Comparison of ENCODE assay signal across 8 cellular contexts in genomic region chr1:89763649-89763986, GRCh38. TPM values are rescaled to one million over a fixed set of nuclear protein-coding genes. Genes with fewer than 3 reads are reported as not detected.
A peak's percentile ranks its signal among the peaks of the same experiment; 100 is the strongest.
DNase-seq lines count a peak whose midpoint lies in the region; ATAC-seq and TF ChIP-seq lines count a peak whose summit lies in the region.

No MANE protein-coding gene starts in this region.

- peaks cover 3 to 12% (median 6%) of the 10 kb centered on the region in 3 donors for H3K27me3 Mint-ChIP-seq in naive B cell

- no peaks in the 10 kb centered on the region for H3K9me3 Mint-ChIP-seq in naive B cell

- H3K4me3 ChIP-seq in A673 (ENCODE audit: low read depth, low read length, poor library complexity, severe bottlenecking) (peak overlapping the region; percentile 47), HUES6 (ENCODE audit: low read depth, low read length) (peak overlapping the region; percentile 81), colonic mucosa (peak overlapping the region; percentile 28), aorta (ENCODE audit: low read length in 2 of 2) (peak overlapping the region in 1 of 2 donors; percentile 11)

- ATAC-seq in naive B cell (ENCODE audit: low read depth in 2 of 2) (no peak), aorta (ENCODE audit: low FRiP score) (no peak)

- BruUV-seq in A673 (replicated peaks; lab: Mats Ljungman, UMichigan): no TSS peak

- H3K36me3 ChIP-seq in A673 (ENCODE audit: insufficient read depth, low read length, poor library complexity, severe bottlenecking) (no peaks in the 10 kb centered on the region), HUES6 (ENCODE audit: control insufficient read depth, insufficient read depth, low read length) (no peaks in the 10 kb centered on the region), colonic mucosa (no peaks in the 10 kb centered on the region), aorta (ENCODE audit: control insufficient read depth in 1 of 2, insufficient read depth in 2 of 2, low read length in 1 of 2) (no peaks in the 10 kb centered on the region)

- H3K36me3 Mint-ChIP-seq in naive B cell: no peaks in the 10 kb centered on the region

- intact Hi-C loops in A673 (cut with micrococcal nuclease; ENCODE audit: unreplicated experiment) (loop anchor here (1.0 to 5.0 kb wide), 4 partner anchors 131 to 766 kb away; partner anchors contain the start of gene LRRC8B), colonic mucosa (cut with DNase I) (loop anchor here (2.0 to 10.0 kb wide), 4 partner anchors 131 to 281 kb away; partner anchors contain the start of genes LRRC8B and LRRC8C), aorta (cut with DNase I) (loop anchor here (2.0 to 5.0 kb wide), 4 partner anchors 131 to 281 kb away; partner anchors contain the start of gene LRRC8C (in 2 of the 2))

- H3K4me3 Mint-ChIP-seq in naive B cell: peak overlapping the region; percentile 78 to 96 (median 92)

- peak overlapping the region in 3 of 6 donors; percentile 81 to 88 (median 85) for H3K27ac Mint-ChIP-seq in naive B cell

- H3K4me1 Mint-ChIP-seq in naive B cell: peaks cover 15 to 22% (median 21%) of the 10 kb centered on the region in 3 donors

- TF ChIP-seq CTCF in A673 (conservative IDR thresholded peaks at IDR 0.05; ENCODE audit: low read depth, low read length): no peak
- TF ChIP-seq CTCF in colonic mucosa (IDR thresholded peaks at IDR 0.05): no peak

- POLR2A ChIA-PET in A673 (lab: Charles Lee; ENCODE audit: low non-redundant PET): no interaction called here

- 56 to 61% methylated on average over 5 of the region's 5 CpGs for WGBS in aorta, 2 donors

- H3K4me1 ChIP-seq in A673 (ENCODE audit: insufficient read depth, low read length, poor library complexity, severe bottlenecking) (peaks cover 19% of the 10 kb centered on the region), HUES6 (ENCODE audit: control insufficient read depth, insufficient read depth, low read length) (peaks cover 6% of the 10 kb centered on the region; the same call in 1 of the 2 replicates), colonic mucosa (no peaks in the 10 kb centered on the region), aorta (ENCODE audit: control insufficient read depth in 1 of 2, insufficient read depth in 2 of 2, low read length in 2 of 2) (no peaks in the 10 kb centered on the region)

- H3K9me3 ChIP-seq in A673 (ENCODE audit: low read depth, low read length, poor library complexity, severe bottlenecking) (no peaks in the 10 kb centered on the region), HUES6 (ENCODE audit: control insufficient read depth, insufficient read depth, low read depth, low read length) (no peaks in the 10 kb centered on the region), colonic mucosa (no peaks in the 10 kb centered on the region), aorta (ENCODE audit: control insufficient read depth, low read length) (no peaks in the 10 kb centered on the region)

- H3K27me3 ChIP-seq in A673 (replicated peaks; ENCODE audit: insufficient read depth, low read depth, low read length, poor library complexity) (no peaks in the 10 kb centered on the region), HUES6 (ENCODE audit: control insufficient read depth, insufficient read depth, low read length) (peaks cover 37% of the 10 kb centered on the region), colonic mucosa (no peaks in the 10 kb centered on the region), aorta (ENCODE audit: control insufficient read depth in 1 of 2, insufficient read depth in 2 of 2, low read length in 1 of 2) (no peaks in the 10 kb centered on the region)

- CTCF ChIA-PET in A673 (lab: Charles Lee): interaction anchor here (1.1 to 2.3 kb wide), 8 partner anchors 43 to 678 kb away, joined by 3 to 8 read pairs (median 4); no protein-coding TSS in a partner anchor

- H3K27ac ChIP-seq in A673 (ENCODE audit: low read depth, low read length, poor library complexity, severe bottlenecking): no peak overlapping the region
- H3K27ac ChIP-seq in HUES6 (ENCODE audit: low read depth, low read length): no peak overlapping the region
- no peak overlapping the region for H3K27ac ChIP-seq in colonic mucosa
- no peak overlapping the region for H3K27ac ChIP-seq in aorta (ENCODE audit: low read depth in 1 of 2, low read length in 2 of 2)

- peak overlapping the region; percentile 52 for H3K9ac ChIP-seq in HUES6 (ENCODE audit: low read length)
- peak overlapping the region in 1 of 2 donors; percentile 74 for H3K9ac ChIP-seq in colonic mucosa (ENCODE audit: low read depth in 2 of 2, low read length in 2 of 2)

- DNase-seq in A673 (ENCODE audit: low spot score) (no peak), colonic mucosa (no peak), naive B cell (no peak), aorta (no peak), T1000 (lab: John Stamatoyannopoulos, UW) (no peak), D341Med (ENCODE audit: low spot score) (no peak), SHP77 treated with DMSO at 0.1 percent for 48 hours (lab: John Stamatoyannopoulos, UW) (no peak)

RNA-seq across cellular contexts. Expression of gene LRRC8D, which starts 57.2 kb away (rescaled TPM):
- 59.4 and 67.5 TPM in 2 replicates for total RNA-seq in A673 (2021)
- total RNA-seq in colonic mucosa: 10 to 100 TPM; 35.8 to 42.7 TPM
- 10 to 100 TPM; 27.1 to 51.3 (median 39.0) TPM for polyA plus RNA-seq in naive B cell (ENCODE audit: low read depth in 6 of 6)
- 10 to 100 TPM in 1 of 2 donors, 1 to 10 TPM in 1; 4.8 to 10.3 TPM for total RNA-seq in aorta
- polyA plus RNA-seq in aorta: 1 to 10 TPM in 1 of 2 donors, under 1 TPM in 1; 0.38 to 3.3 TPM
